Comparison of ENCODE assay signal across 1 cellular context in genomic region chr10:44902838-44903545, GRCh38.
TF ChIP-seq lines count a peak whose summit lies in the region.

No MANE protein-coding gene starts in this region.

TF ChIP-seq in K562, 482 proteins besides CTCF, POLR2A, EP300 and RAD21:
- TF ChIP-seq FOSL1 (tag; conservative IDR thresholded peaks at IDR 0.05) (0 out of 2 replicates have a peak, but pooled peaks have one; percentile 21), MEIS2 (IDR thresholded peaks at IDR 0.05; ENCODE audit: partially characterized antibody) (peak; percentile 9), MLX (CRISPR knock-in tag; conservative IDR thresholded peaks at IDR 0.05) (no peak), L3MBTL2 (IDR thresholded peaks at IDR 0.05) (peak; percentile 66)
